In genomic region chr6:121430514-121431460, GRCh38 we compare ENCODE assay signal across 1 cellular context.
TF ChIP-seq lines count a peak whose summit lies in the region.

No MANE protein-coding gene starts in this region.

TF ChIP-seq in HepG2, 621 proteins besides CTCF, POLR2A, EP300 and RAD21 (continued from another document):
- TF ChIP-seq MIXL1 (CRISPR knock-in tag; IDR thresholded peaks at IDR 0.05) (peak; percentile 76; the same call in 1 of the 2 replicates), ATF1 (CRISPR knock-in tag; IDR thresholded peaks at IDR 0.05) (peak; percentile 34; the same call in 1 of the 2 replicates), FOXK1 (CRISPR knock-in tag; IDR thresholded peaks at IDR 0.05; ENCODE audit: borderline replicate concordance, low read depth) (peak; percentile 41; the same call in 1 of the 2 replicates)
